In genomic region chr19:52590728-52591127, GRCh38 we compare ENCODE assay signal across 21 cellular contexts. TPM values are rescaled to one million over a fixed set of nuclear protein-coding genes. Genes with fewer than 3 reads are reported as not detected.
DNase-seq lines count a peak whose midpoint lies in the region; ATAC-seq and TF ChIP-seq lines count a peak whose summit lies in the region.
"Had no signal": no experiment of that assay in that cellular context is flagged by ENCODE, and none has a peak within 500 bp of the region (broad histone marks: within the 10 kb centered on the region; RNA-seq: fewer than 3 reads in every experiment).

No MANE protein-coding gene starts in this region.

- no peak overlapping the region for H3K23ac ChIP-seq in mesendoderm (ENCODE audit: low read length)

- H2AK5ac ChIP-seq in mesendoderm (ENCODE audit: low read length): no peak overlapping the region

- TF ChIP-seq CTCF in HFFc6 (IDR thresholded peaks at IDR 0.05) (peak; percentile 35; the same call in 1 of the 2 replicates), VCaP (conservative IDR thresholded peaks at IDR 0.05) (peak; percentile 79), testis (IDR thresholded peaks at IDR 0.05) (no peak)

- H3K4me3 ChIP-seq in mesendoderm (ENCODE audit: low read length) (no peak overlapping the region), testis (no peak overlapping the region)
- H3K4me3 ChIP-seq: body of pancreas, K562, prostate gland had no signal

- no peaks in the 10 kb centered on the region for H3K79me1 ChIP-seq in mesendoderm (ENCODE audit: low read length)

- H3K9ac ChIP-seq in mesendoderm (ENCODE audit: low read length): no peak overlapping the region

- no peak for ATAC-seq in GM18519 (IDR thresholded peaks at IDR 0.05; ENCODE audit: low FRiP score, unreplicated experiment)
- ATAC-seq: activated naive CD8-positive, alpha-beta T cell treated with anti-CD3 and anti-CD28 coated beads, Interleukin-2, amount 50 U/mL, for 24 hours; body of pancreas; effector memory CD8-positive, alpha-beta T cell; K562; left ventricle myocardium superior had no signal

- DNase-seq in DMS53 (lab: John Stamatoyannopoulos, UW) (peak; percentile 29), DMS53 treated with DMSO at 0.1 percent for 48 hours (lab: John Stamatoyannopoulos, UW; ENCODE audit: unreplicated experiment) (no peak), HFFc6 (no peak), mesendoderm (peak; percentile 32), testis (no peak)
- no peak for DNase-seq in stimulated activated CD4-positive, alpha-beta T cell treated with anti-CD3 and anti-CD28 coated beads, Interleukin-1b, Interleukin-23, amount 100 ng/mL, for 48 hours
- DNase-seq: activated naive CD8-positive, alpha-beta T cell treated with anti-CD3 and anti-CD28 coated beads, Interleukin-2, amount 50 U/mL, for 24 hours; body of pancreas; effector memory CD8-positive, alpha-beta T cell; left ventricle myocardium superior; NCI-H1092; NCI-H1930; NCI-H226; RPMI8226; stimulated activated CD4-positive, alpha-beta T cell treated with anti-CD3 and anti-CD28 coated beads, Interleukin-4, amount 100 ng/mL, for 4 hours had no signal

- no peak overlapping the region for H3K4ac ChIP-seq in mesendoderm (ENCODE audit: low read depth, low read length)

- H3K27me3 ChIP-seq in mesendoderm (ENCODE audit: insufficient read depth, low read length, poor library complexity) (no peaks in the 10 kb centered on the region), testis (no peaks in the 10 kb centered on the region)
- H3K27me3 ChIP-seq: body of pancreas had no signal

- no peak overlapping the region for H4K5ac ChIP-seq in mesendoderm (ENCODE audit: low read length)

- H4K8ac ChIP-seq in mesendoderm (ENCODE audit: low read depth, low read length): no peak overlapping the region

- no peaks in the 10 kb centered on the region for H3K9me3 ChIP-seq in testis
- H3K9me3 ChIP-seq: prostate gland had no signal

- H3K9me3 Mint-ChIP-seq in HFFc6: peaks cover 18% of the 10 kb centered on the region
- H3K9me3 Mint-ChIP-seq: effector memory CD8-positive, alpha-beta T cell had no signal

- no peaks in the 10 kb centered on the region for H3K79me2 ChIP-seq in mesendoderm (ENCODE audit: control insufficient read depth, insufficient read depth, low read length)

- no peak overlapping the region for H3K56ac ChIP-seq in mesendoderm (ENCODE audit: low read length)

- H3K4me2 ChIP-seq in mesendoderm (ENCODE audit: low read length): no peak overlapping the region

- no peak overlapping the region for H3K4me3 Mint-ChIP-seq in HFFc6
- H3K4me3 Mint-ChIP-seq: activated naive CD8-positive, alpha-beta T cell treated with anti-CD3 and anti-CD28 coated beads, Interleukin-2, amount 50 U/mL, for 24 hours; effector memory CD8-positive, alpha-beta T cell had no signal

- H3K36me3 ChIP-seq in mesendoderm (ENCODE audit: control insufficient read depth, insufficient read depth, low read length) (peaks cover 4% of the 10 kb centered on the region), testis (ENCODE audit: low read depth, missing control alignments) (no peaks in the 10 kb centered on the region)
- H3K36me3 ChIP-seq: prostate gland had no signal

- no CpG with 5 or more reads among the region's 5 CpGs for WGBS in mesendoderm (ENCODE audit: extremely low coverage, insufficient coverage, low lambda C conversion rate)
- WGBS in testis, 2 donors: 91 to 94% methylated on average over 5 of the region's 5 CpGs

- peaks cover 66% of the 10 kb centered on the region for H3K36me3 Mint-ChIP-seq in HFFc6 (ENCODE audit: low read depth)

- H3K27me3 Mint-ChIP-seq in HFFc6 (ENCODE audit: insufficient read depth): peaks cover 2% of the 10 kb centered on the region
- H3K27me3 Mint-ChIP-seq: activated naive CD8-positive, alpha-beta T cell treated with anti-CD3 and anti-CD28 coated beads, Interleukin-2, amount 50 U/mL, for 24 hours; effector memory CD8-positive, alpha-beta T cell had no signal

- TF ChIP-seq POLR2A in testis (IDR thresholded peaks at IDR 0.05): no peak

- no peak overlapping the region for H2BK5ac ChIP-seq in mesendoderm (ENCODE audit: low read length)

- no peak overlapping the region for H2BK15ac ChIP-seq in mesendoderm (replicated peaks; ENCODE audit: low read depth)

- H3K4me1 Mint-ChIP-seq in HFFc6 (ENCODE audit: low read depth): no peaks in the 10 kb centered on the region
- H3K4me1 Mint-ChIP-seq: activated naive CD8-positive, alpha-beta T cell treated with anti-CD3 and anti-CD28 coated beads, Interleukin-2, amount 50 U/mL, for 24 hours had no signal

- no peak overlapping the region for H3K27ac Mint-ChIP-seq in HFFc6
- H3K27ac Mint-ChIP-seq: activated naive CD8-positive, alpha-beta T cell treated with anti-CD3 and anti-CD28 coated beads, Interleukin-2, amount 50 U/mL, for 24 hours; activated T-helper 2 cell treated with anti-CD3 and anti-CD28 coated beads, Interferon-gamma antibody, Interleukin-2, Interleukin-4, amounts not matched to agents 10 μg/mL and 5 μg/mL and 100 μg/mL, durations not matched to agents 14 hours and 24 hours and 36 hours had no signal

- no peak overlapping the region for H3K18ac ChIP-seq in mesendoderm (ENCODE audit: low read length)

- no peaks in the 10 kb centered on the region for H3K4me1 ChIP-seq in mesendoderm (ENCODE audit: control insufficient read depth, low read depth, low read length)
- H3K4me1 ChIP-seq in testis: no peaks in the 10 kb centered on the region
- H3K4me1 ChIP-seq: body of pancreas, prostate gland had no signal

- intact Hi-C loops in testis (cut with DNase I; ENCODE audit: low total_unique reads): no loop called here

- H3K27ac ChIP-seq in VCaP (no peak overlapping the region), mesendoderm (ENCODE audit: low read depth, low read length) (no peak overlapping the region), testis (no peak overlapping the region)
- H3K27ac ChIP-seq: 22Rv1, body of pancreas, prostate gland had no signal

- H2BK120ac ChIP-seq in mesendoderm (ENCODE audit: low read depth, low read length): no peak overlapping the region

RNA-seq across cellular contexts. Expression of gene ZNF701, which starts 20.6 kb away (rescaled TPM):
- total RNA-seq in HFFc6 (2021; fragmentation: NEBNext Ultra II Directional; extraction: Animal tissue kit (Norgen Biotek cat#: 25700)): 10 to 100 TPM in 1 of 6 experiments, 1 to 10 TPM in 5; 7.0 to 10.0 (median 8.5) TPM
- 11.5 TPM for polyA plus RNA-seq in mesendoderm (2013, experiment 1 of 2)
- 11.2 TPM for polyA plus RNA-seq in mesendoderm (2013, experiment 2 of 2)
- total RNA-seq in testis: 10 to 100 TPM; 21.3 to 22.4 TPM
- polyA plus RNA-seq in testis (ENCODE audit: insufficient read depth, low read depth, low replicate concordance): 8.9 TPM

RNA-seq across cellular contexts. Expression of gene ZNF83, which starts 47.4 kb away (rescaled TPM):
- 10 to 100 TPM; 22.8 to 31.1 (median 26.0) TPM for total RNA-seq in HFFc6 (2021; fragmentation: NEBNext Ultra II Directional; extraction: Animal tissue kit (Norgen Biotek cat#: 25700))
- 14.9 TPM for polyA plus RNA-seq in mesendoderm (2013, experiment 1 of 2)
- 14.0 TPM for polyA plus RNA-seq in mesendoderm (2013, experiment 2 of 2)
- total RNA-seq in testis: 10 to 100 TPM; 50.8 to 61.1 TPM
- polyA plus RNA-seq in testis (ENCODE audit: insufficient read depth, low read depth, low replicate concordance): 28.6 TPM

Comparison
In these comparisons a context has a peak if more than half of its experiments do, and no peak if none do; other contexts are left out.
1. DNase-seq: peak in DMS53 (single experiment) and mesendoderm (single experiment); none in DMS53 treated with DMSO at 0.1 percent for 48 hours (single experiment), HFFc6 (single experiment), stimulated activated CD4-positive, alpha-beta T cell treated with anti-CD3 and anti-CD28 coated beads, Interleukin-1b, Interleukin-23, amount 100 ng/mL, for 48 hours (single experiment) and testis (single experiment).
2. CTCF ChIP-seq: peak in HFFc6 (single experiment) and VCaP (single experiment); none in testis (0 of 3).